In genomic region chr13:43915451-43915850, GRCh38 we compare ENCODE assay signal across 22 cellular contexts. TPM values are rescaled to one million over a fixed set of nuclear protein-coding genes. Genes with fewer than 3 reads are reported as not detected.
"Had no signal": no experiment of that assay in that cellular context is flagged by ENCODE, and none has a peak within 500 bp of the region (broad histone marks: within the 10 kb centered on the region; RNA-seq: fewer than 3 reads in every experiment).

No MANE protein-coding gene starts in this region.

- DNase-seq: activated CD4-positive, alpha-beta T cell treated with anti-CD3 and anti-CD28 coated beads for 1 hour; activated gamma-delta T cell; amniotic stem cell; brain microvascular endothelial cell; central memory CD4-positive, alpha-beta T cell; dorsolateral prefrontal cortex; heart right ventricle; mesenchymal stem cell; mucosa of descending colon; naive thymus-derived CD4-positive, alpha-beta T cell; right cardiac atrium; stimulated activated CD4-positive, alpha-beta T cell treated with anti-CD3 and anti-CD28 coated beads, Interleukin-15, amount 100 ng/mL, for 24 hours; stimulated activated CD4-positive, alpha-beta T cell treated with anti-CD3 and anti-CD28 coated beads, Interleukin-2, amount 100 ng/mL, for 48 hours; stimulated activated naive CD8-positive, alpha-beta T cell treated with anti-CD3 and anti-CD28 coated beads, Interleukin-15, amount 100 ng/mL, for 72 hours; trophoblast cell; WERI-Rb-1 had no signal

- H3K9ac ChIP-seq: neural progenitor cell had no signal

- H2AFZ ChIP-seq: neural progenitor cell had no signal

- H3K4me3 ChIP-seq: dorsolateral prefrontal cortex, gastroesophageal sphincter, heart right ventricle, mucosa of descending colon, neural progenitor cell, prostate gland, suprapubic skin, vagina had no signal

- H3K27me3 ChIP-seq: brain microvascular endothelial cell, dorsolateral prefrontal cortex, gastroesophageal sphincter, neural progenitor cell, suprapubic skin, vagina had no signal

- H3K9me3 ChIP-seq: gastroesophageal sphincter, heart right ventricle, mucosa of descending colon, prostate gland, suprapubic skin, vagina had no signal

- H3K27ac ChIP-seq: brain microvascular endothelial cell, gastroesophageal sphincter, heart right ventricle, neural progenitor cell, prostate gland, suprapubic skin, vagina, WERI-Rb-1 had no signal

- ATAC-seq: activated naive CD4-positive, alpha-beta T cell treated with anti-CD3 and anti-CD28 coated beads, Interleukin-2, amount 50 U/mL, for 72 hours; gastroesophageal sphincter; heart right ventricle; mucosa of descending colon; naive thymus-derived CD4-positive, alpha-beta T cell; right cardiac atrium; stimulated activated naive CD8-positive, alpha-beta T cell treated with anti-CD3 and anti-CD28 coated beads, Interleukin-15, amount 100 ng/mL, for 72 hours had no signal

- H3K4me2 ChIP-seq: neural progenitor cell had no signal

- H3K4me1 ChIP-seq: prostate gland, suprapubic skin, vagina had no signal

- H3K36me3 ChIP-seq: brain microvascular endothelial cell, gastroesophageal sphincter, heart right ventricle, neural progenitor cell, prostate gland, suprapubic skin, vagina, WERI-Rb-1 had no signal

RNA-seq across cellular contexts. Expression of gene CCDC122, which starts 35.9 kb away (rescaled TPM):
- polyA plus RNA-seq: naive thymus-derived CD4-positive, alpha-beta T cell had no signal
